Comparison of ENCODE assay signal across 22 cellular contexts in the genomic region with DNA sequence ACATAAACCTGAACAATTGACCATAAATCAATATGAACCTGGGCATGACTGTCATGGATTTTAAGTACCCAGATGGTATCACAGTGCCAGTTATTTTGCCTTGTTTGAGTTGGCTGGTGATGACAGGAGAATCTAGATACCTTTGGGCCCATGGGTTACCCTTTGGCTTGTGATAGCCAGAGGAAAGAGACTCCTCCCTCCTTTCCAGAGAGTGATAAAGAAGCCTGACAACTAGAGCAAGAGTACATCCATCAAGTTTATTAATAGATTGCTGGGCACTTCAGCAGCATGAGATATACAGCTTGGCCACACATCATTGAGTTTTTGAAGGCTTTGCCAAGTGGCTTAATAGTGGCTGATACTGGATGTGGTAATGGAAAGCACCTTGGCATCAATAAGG. TPM values are rescaled to one million over a fixed set of nuclear protein-coding genes. Genes with fewer than 3 reads are reported as not detected.
"Had no signal": no experiment of that assay in that cellular context is flagged by ENCODE, and none has a peak within 500 bp of the region (broad histone marks: within the 10 kb centered on the region; RNA-seq: fewer than 3 reads in every experiment).

No MANE protein-coding gene starts in this region.

- H3K27me3 ChIP-seq: adrenal gland, gastroesophageal sphincter, stomach had no signal

- DNase-seq: activated CD4-positive, alpha-beta T cell treated with anti-CD3 and anti-CD28 coated beads for 36 hours; activated CD4-positive, alpha-beta T cell treated with anti-CD3 and anti-CD28 coated beads, Interleukin-2, amount 50 U/mL, for 48 hours; activated gamma-delta T cell treated with Interleukin-2 at 50 U/mL for 16 hours; activated T-cell treated with anti-CD3 and anti-CD28 coated beads for 4 hours; adrenal gland; effector CD8-positive, alpha-beta T cell; left colon; mammary epithelial cell; midbrain; stimulated activated CD4-positive, alpha-beta T cell treated with anti-CD3 and anti-CD28 coated beads, Interleukin-4, amount 100 ng/mL, for 24 hours; stomach; trophoblast cell had no signal

- H3K36me3 ChIP-seq: adrenal gland, gastroesophageal sphincter, prostate gland, stomach had no signal

- H3K27ac ChIP-seq: adrenal gland, gastroesophageal sphincter, stomach had no signal

- H3K9me3 ChIP-seq: adrenal gland, gastroesophageal sphincter, prostate gland, stomach had no signal

- H3K4me3 ChIP-seq: adrenal gland, gastroesophageal sphincter, prostate gland, stomach had no signal

- FAIRE-seq: astrocyte had no signal

- ATAC-seq: activated CD4-positive, alpha-beta T cell treated with anti-CD3 and anti-CD28 coated beads for 36 hours; activated naive CD4-positive, alpha-beta T cell treated with anti-CD3 and anti-CD28 coated beads, Interleukin-2, amount 50 U/mL, for 72 hours; esophagus mucosa; gastroesophageal sphincter; left colon; stimulated activated effector memory CD8-positive, alpha-beta T cell treated with anti-CD3 and anti-CD28 coated beads, Interleukin-12 subunit alpha, Interleukin-12 subunit beta, amount 100 ng/mL, for 72 hours; WTC11 had no signal

- H3K4me1 ChIP-seq: prostate gland had no signal

RNA-seq across cellular contexts. Expression of a gene that starts 6.6 kb away (rescaled TPM):
- total RNA-seq: activated CD4-positive, alpha-beta T cell treated with anti-CD3 and anti-CD28 coated beads for 36 hours; activated naive CD4-positive, alpha-beta T cell treated with anti-CD3 and anti-CD28 coated beads, Interleukin-2, amount 50 U/mL, for 72 hours; activated T-helper 1 cell treated with anti-CD3 and anti-CD28 coated beads, Interleukin-12 subunit alpha, Interleukin-12 subunit beta, Interleukin-2, Interleukin-4 antibody, amounts not matched to agents 30 ng/mL and 10 ng/mL and 1 ng/mL, durations not matched to agents 14 hours and 24 hours and 36 hours; astrocyte; mammary epithelial cell; myocyte; WTC11 had no signal
- polyA plus RNA-seq: mammary epithelial cell, neural cell had no signal
